Comparison of ENCODE assay signal across 8 cellular contexts in the genomic region with DNA sequence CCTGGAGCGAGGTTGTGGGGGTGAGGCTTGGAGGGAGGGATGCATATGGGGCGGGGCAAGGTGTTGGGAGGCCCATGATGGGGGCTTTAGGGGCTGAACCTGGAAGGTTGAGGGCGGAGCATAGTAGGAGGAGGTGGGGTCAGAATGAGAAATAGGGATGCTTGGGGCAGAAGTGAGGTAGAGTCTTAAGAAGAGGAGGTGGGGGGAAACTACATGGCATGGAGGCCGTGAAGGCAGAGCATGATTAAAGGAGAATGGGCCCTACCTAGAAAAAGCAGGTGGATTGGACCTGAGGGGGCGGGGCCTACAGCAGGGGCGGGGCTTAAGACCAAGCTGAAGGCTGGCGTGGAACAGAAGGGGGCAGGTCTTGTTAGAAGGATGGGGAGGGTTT. TPM values are rescaled to one million over a fixed set of nuclear protein-coding genes. Genes with fewer than 3 reads are reported as not detected.
A peak's percentile ranks its signal among the peaks of the same experiment; 100 is the strongest.
DNase-seq lines count a peak whose midpoint lies in the region; ATAC-seq and TF ChIP-seq lines count a peak whose summit lies in the region.

No MANE protein-coding gene starts in this region.

- H3K4me3 ChIP-seq in IMR-90 (ENCODE audit: insufficient read depth, low read depth, low read length) (no peak overlapping the region), prostate gland (peak overlapping the region; percentile 61 to 88)

- peak overlapping the region; percentile 23; the same call in 1 of the 2 replicates for H3K4me2 ChIP-seq in IMR-90 (ENCODE audit: low read depth, low read length)

- no peak overlapping the region for H2AK9ac ChIP-seq in IMR-90 (replicated peaks; ENCODE audit: low read depth, low read length, poor library complexity)

- no peak overlapping the region for H3K27ac ChIP-seq in IMR-90 (ENCODE audit: insufficient read depth, low read length)
- peak overlapping the region in 1 of 2 donors; percentile 98 for H3K27ac ChIP-seq in prostate gland

- in situ Hi-C loops in G401 (cut with HindIII; ENCODE audit: low sequenced_read_pairs) (no loop called here), IMR-90 (cut with MboI; ENCODE audit: low sequenced_read_pairs) (loop anchor here (5.0 kb wide), 1 partner anchor 345 kb away; a partner anchor contains a TSS)

- H3K9me3 ChIP-seq in IMR-90 (ENCODE audit: control insufficient read depth, insufficient read depth, low read length) (no peaks in the 10 kb centered on the region), prostate gland (no peaks in the 10 kb centered on the region)

- no peak overlapping the region for H3K18ac ChIP-seq in IMR-90 (ENCODE audit: low read depth, low read length)

- TF ChIP-seq CTCF in IMR-90 (conservative IDR thresholded peaks at IDR 0.05; ENCODE audit: low read depth, low read length): no peak
- TF ChIP-seq CTCF in endothelial cell (IDR thresholded peaks at IDR 0.05; ENCODE audit: unreplicated experiment): no peak
- no peak for TF ChIP-seq CTCF in prostate gland (IDR thresholded peaks at IDR 0.05)

- peaks cover 14% of the 10 kb centered on the region for H3K27me3 Mint-ChIP-seq in endothelial cell (ENCODE audit: unreplicated experiment)

- DNase-seq in G401 (ENCODE audit: low spot score) (peak; percentile 25), IMR-90 (no peak), endothelial cell (ENCODE audit: low spot score) (no peak), prostate gland (ENCODE audit: low spot score) (no peak), cerebellum (ENCODE audit: low spot score) (no peak)
- DNase-seq in activated CD4-positive, alpha-beta T cell treated with anti-CD3 and anti-CD28 coated beads for 1 hour: peak; percentile 32

- H2AFZ ChIP-seq in IMR-90 (replicated peaks; ENCODE audit: low read length, poor library complexity): no peak overlapping the region

- H3K4me3 Mint-ChIP-seq in endothelial cell (ENCODE audit: unreplicated experiment): peak overlapping the region; percentile 81

- no peak overlapping the region for H4K91ac ChIP-seq in IMR-90 (ENCODE audit: insufficient read depth, low read depth, low read length)

- no TSS peak for BruUV-seq in IMR-90 (replicated peaks; lab: Mats Ljungman, UMichigan)

- TF ChIP-seq RAD21 in IMR-90 (IDR thresholded peaks at IDR 0.05; ENCODE audit: low read length): no peak

- TF ChIP-seq POLR2A in IMR-90 (IDR thresholded peaks at IDR 0.05; ENCODE audit: low read depth, low read length) (no peak), prostate gland (IDR thresholded peaks at IDR 0.05) (no peak)

- H4K8ac ChIP-seq in IMR-90 (ENCODE audit: low read depth in 2 of 2, low read length in 2 of 2): no peak overlapping the region

- H3K27me3 ChIP-seq in IMR-90 (ENCODE audit: control insufficient read depth, insufficient read depth, low read length): no peaks in the 10 kb centered on the region
- no peaks in the 10 kb centered on the region for H3K27me3 ChIP-seq in prostate gland (replicated peaks; ENCODE audit: insufficient read depth)

- 0 out of 2 replicates have a peak overlapping the region, but pooled peaks have one; percentile 34 for H3K4ac ChIP-seq in IMR-90 (ENCODE audit: low read depth, low read length)

- H2BK20ac ChIP-seq in IMR-90 (ENCODE audit: low read depth, low read length): no peak overlapping the region

- no peaks in the 10 kb centered on the region for H3K4me1 ChIP-seq in IMR-90 (ENCODE audit: control insufficient read depth, insufficient read depth, low read length)
- H3K4me1 ChIP-seq in prostate gland (replicated peaks): no peaks in the 10 kb centered on the region

- peaks cover 4% of the 10 kb centered on the region for H3K4me1 Mint-ChIP-seq in endothelial cell (ENCODE audit: unreplicated experiment)

- H3K36me3 ChIP-seq in IMR-90 (ENCODE audit: control insufficient read depth, insufficient read depth, low read length) (peaks cover 38% of the 10 kb centered on the region), prostate gland (peaks cover 4 to 33% of the 10 kb centered on the region in 2 donors)

- H3K9me1 ChIP-seq in IMR-90 (ENCODE audit: insufficient read depth, low read length): no peaks in the 10 kb centered on the region

- no peak overlapping the region for H2BK120ac ChIP-seq in IMR-90 (ENCODE audit: low read depth, low read length)

- no peak overlapping the region for H3K9ac ChIP-seq in IMR-90 (ENCODE audit: low read depth, low read length)

- whole genome bisulfite sequencing in IMR-90 (ENCODE audit: extremely low coverage in 2 of 2, insufficient read length in 1 of 2), 2 experiments: 49% methylated on average over 5 of the region's 7 CpGs; no CpG with 5 or more reads in 1 of the 2 experiments
- whole genome bisulfite sequencing in prostate gland: 42% methylated on average over 7 of the region's 7 CpGs

- H3K56ac ChIP-seq in IMR-90 (ENCODE audit: extremely low read depth, insufficient read depth, low read length): no peak overlapping the region

- no peak overlapping the region for H3K14ac ChIP-seq in IMR-90 (replicated peaks; ENCODE audit: low read depth, low read length)

- no peak overlapping the region for H3K23ac ChIP-seq in IMR-90 (ENCODE audit: low read depth, low read length)

- CTCF ChIA-PET in IMR-90 (lab: Yijun Ruan, JAX): no interaction called here

- peaks cover 0 to 30% of the 10 kb centered on the region in 2 experiments for H3K79me1 ChIP-seq in IMR-90 (ENCODE audit: low read depth in 1 of 2, low read length in 2 of 2)

- H3K27ac Mint-ChIP-seq in endothelial cell (ENCODE audit: unreplicated experiment): peak overlapping the region; percentile 25

- no peaks in the 10 kb centered on the region for H3K9me3 Mint-ChIP-seq in endothelial cell (ENCODE audit: unreplicated experiment)

- dilution Hi-C loops in IMR-90 (cut with HindIII; ENCODE audit: low sequenced_read_pairs, unreplicated experiment): no loop called here

- peak; percentile 1; the same call in 1 of the 2 replicates for ATAC-seq in IMR-90 (ENCODE audit: low read depth)
- no peak for ATAC-seq in GM19455 (IDR thresholded peaks at IDR 0.05; ENCODE audit: unreplicated experiment)
- ATAC-seq in HG02973 (IDR thresholded peaks at IDR 0.05; ENCODE audit: unreplicated experiment): no peak

- no peak overlapping the region for H2AK5ac ChIP-seq in IMR-90 (ENCODE audit: low read depth, low read length)

- no peak overlapping the region for H2BK5ac ChIP-seq in IMR-90 (ENCODE audit: low read depth, low read length, poor library complexity, severe bottlenecking)

- peaks cover 27% of the 10 kb centered on the region for H3K36me3 Mint-ChIP-seq in endothelial cell (ENCODE audit: low read depth, unreplicated experiment)

- intact Hi-C loops in IMR-90 (cut with micrococcal nuclease): loop anchor here (5.0 kb wide), 1 partner anchor 425 kb away; no protein-coding TSS in a partner anchor
- intact Hi-C loops in prostate gland (cut with DNase I): loop anchor here (10.0 kb wide), 1 partner anchor 352 kb away; a partner anchor contains a TSS

- peaks cover 8% of the 10 kb centered on the region for H4K20me1 ChIP-seq in IMR-90 (ENCODE audit: insufficient read depth, low read length)

- H4K5ac ChIP-seq in IMR-90 (ENCODE audit: low read depth, low read length): no peak overlapping the region

- no peak overlapping the region for H2BK15ac ChIP-seq in IMR-90 (ENCODE audit: low read depth, low read length)

- POLR2A ChIA-PET in IMR-90 (lab: Charles Lee; ENCODE audit: unreplicated experiment): no interaction called here

TF ChIP-seq in IMR-90, 13 proteins besides CTCF, POLR2A, EP300 and RAD21 (continues in another document):
- TF ChIP-seq MAFK (IDR thresholded peaks at IDR 0.05; ENCODE audit: low read depth, low read length): no peak
- TF ChIP-seq MXI1 (IDR thresholded peaks at IDR 0.05; ENCODE audit: borderline replicate concordance, low read depth, low read length): no peak

RNA-seq across cellular contexts. Expression of a gene that starts 0.8 kb away (rescaled TPM):
- total RNA-seq in G401 (2014; rRNA removed; shearing (Covaris generic)): 33.0 and 41.4 TPM in 2 replicates
- total RNA-seq in IMR-90 (2012; rRNA removed) (34.7 and 37.8 TPM in 2 replicates), endothelial cell (ENCODE audit: unreplicated experiment) (21.6 TPM), prostate gland (100 to 1,000 TPM; 110 to 129 TPM), cerebellum (16.5 TPM)
- 48.4 and 51.5 TPM in 2 replicates for polyA plus RNA-seq in IMR-90 (2012; rRNA removed)
- 26.9 and 67.7 TPM in 2 replicates for polyA plus RNA-seq in IMR-90 (2012; cell fraction: cytosol; rRNA removed)
- polyA plus RNA-seq in IMR-90 (2012; cell fraction: nucleus; rRNA removed; ENCODE audit: low replicate concordance): 79.8 and 151 TPM in 2 replicates

RNA-seq across cellular contexts. Expression of a gene that starts 7.1 kb away (rescaled TPM):
- total RNA-seq in G401 (2014; rRNA removed; shearing (Covaris generic)): 151 and 176 TPM in 2 replicates
- total RNA-seq in IMR-90 (2012; rRNA removed) (13.1 and 13.8 TPM in 2 replicates), endothelial cell (ENCODE audit: unreplicated experiment) (54.4 TPM), prostate gland (10 to 100 TPM; 15.6 to 35.7 TPM), cerebellum (15.6 TPM)
- 28.9 and 40.2 TPM in 2 replicates for polyA plus RNA-seq in IMR-90 (2012; rRNA removed)
- polyA plus RNA-seq in IMR-90 (2012; cell fraction: cytosol; rRNA removed): 15.6 and 24.5 TPM in 2 replicates
- 76.5 and 228 TPM in 2 replicates for polyA plus RNA-seq in IMR-90 (2012; cell fraction: nucleus; rRNA removed; ENCODE audit: low replicate concordance)

RNA-seq across cellular contexts. Expression of a gene that starts 11.6 kb away (rescaled TPM):
- total RNA-seq in G401 (2014; rRNA removed; shearing (Covaris generic)): 0.24 TPM in 1 of 2 replicates, not detected in the other
- not detected in 2 replicates for total RNA-seq in IMR-90 (2012; rRNA removed)
- polyA plus RNA-seq in IMR-90 (2012; rRNA removed): 0.24 and 0.39 TPM in 2 replicates
- 0.15 and 0.39 TPM in 2 replicates for polyA plus RNA-seq in IMR-90 (2012; cell fraction: cytosol; rRNA removed)
- polyA plus RNA-seq in IMR-90 (2012; cell fraction: nucleus; rRNA removed; ENCODE audit: low replicate concordance): 2.5 and 2.7 TPM in 2 replicates
- total RNA-seq in endothelial cell (ENCODE audit: unreplicated experiment): not detected
- total RNA-seq in prostate gland: 1 to 10 TPM in 1 of 2 donors, under 1 TPM in 1; 0.85 to 5.0 TPM
- total RNA-seq in cerebellum: 0.36 TPM

RNA-seq across cellular contexts. Expression of a gene that starts 41.7 kb away (rescaled TPM):
- 0.44 TPM in 1 of 2 replicates, not detected in the other for total RNA-seq in G401 (2014; rRNA removed; shearing (Covaris generic))
- not detected in 2 replicates for total RNA-seq in IMR-90 (2012; rRNA removed)
- polyA plus RNA-seq in IMR-90 (2012; rRNA removed): not detected in 2 replicates
- polyA plus RNA-seq in IMR-90 (2012; cell fraction: cytosol; rRNA removed): not detected in 2 replicates
- polyA plus RNA-seq in IMR-90 (2012; cell fraction: nucleus; rRNA removed; ENCODE audit: low replicate concordance): not detected in 2 replicates
- not detected for total RNA-seq in endothelial cell (ENCODE audit: unreplicated experiment)
- not detected for total RNA-seq in prostate gland
- total RNA-seq in cerebellum: not detected

RNA-seq across cellular contexts. Expression of a gene that starts 47.9 kb away (rescaled TPM):
- total RNA-seq in G401 (2014; rRNA removed; shearing (Covaris generic)): 3.4 and 4.3 TPM in 2 replicates
- total RNA-seq in IMR-90 (2012; rRNA removed) (not detected in 2 replicates), endothelial cell (ENCODE audit: unreplicated experiment) (not detected), prostate gland (10 to 100 TPM in 1 of 2 donors, 1 to 10 TPM in 1; 3.6 to 10.6 TPM), cerebellum (6.3 TPM)
- 0.07 and 0.13 TPM in 2 replicates for polyA plus RNA-seq in IMR-90 (2012; rRNA removed)
- 0.06 and 0.10 TPM in 2 replicates for polyA plus RNA-seq in IMR-90 (2012; cell fraction: cytosol; rRNA removed)
- 0.41 and 0.46 TPM in 2 replicates for polyA plus RNA-seq in IMR-90 (2012; cell fraction: nucleus; rRNA removed; ENCODE audit: low replicate concordance)

Comparison
In these comparisons a context has a peak if more than half of its experiments do, and no peak if none do; other contexts are left out.
1. DNase-seq: peak in G401 (single experiment) and activated CD4-positive, alpha-beta T cell treated with anti-CD3 and anti-CD28 coated beads for 1 hour (single experiment); none in IMR-90 (single experiment), endothelial cell (single experiment), prostate gland (single experiment) and cerebellum (single experiment).